In genomic region chr14:61498811-61499210, GRCh38 we compare ENCODE assay signal across 8 cellular contexts.
A peak's percentile ranks its signal among the peaks of the same experiment; 100 is the strongest.
DNase-seq lines count a peak whose midpoint lies in the region; ATAC-seq and TF ChIP-seq lines count a peak whose summit lies in the region.

No MANE protein-coding gene starts in this region.

- no peaks in the 10 kb centered on the region for H3K27me3 ChIP-seq in breast epithelium
- no peaks in the 10 kb centered on the region for H3K27me3 ChIP-seq in aorta (ENCODE audit: control insufficient read depth in 1 of 2, insufficient read depth in 2 of 2, low read length in 1 of 2)
- no peaks in the 10 kb centered on the region for H3K27me3 ChIP-seq in adrenal gland

- BruUV-seq in MCF 10A (replicated peaks; lab: Mats Ljungman, UMichigan) = no TSS peak

- peaks cover 29% of the 10 kb centered on the region for H3K4me1 Mint-ChIP-seq in MCF 10A (ENCODE audit: insufficient read depth, unreplicated experiment)
- H3K4me1 Mint-ChIP-seq in activated naive CD8-positive, alpha-beta T cell treated with anti-CD3 and anti-CD28 coated beads, Interleukin-2, amount 50 U/mL, for 24 hours = peaks cover 79% of the 10 kb centered on the region

- TF ChIP-seq CTCF in MCF 10A (IDR thresholded peaks at IDR 0.05; ENCODE audit: unreplicated experiment) (no peak), breast epithelium (IDR thresholded peaks at IDR 0.05) (no peak), adrenal gland (IDR thresholded peaks at IDR 0.05) (no peak)

- H3K4me1 ChIP-seq in breast epithelium = no peaks in the 10 kb centered on the region
- H3K4me1 ChIP-seq in aorta (ENCODE audit: control insufficient read depth in 1 of 2, insufficient read depth in 2 of 2, low read length in 2 of 2) = peaks cover 0 to 8% of the 10 kb centered on the region in 2 donors
- H3K4me1 ChIP-seq in adrenal gland (replicated peaks in 1 of 2) = peaks cover 4 to 7% of the 10 kb centered on the region in 2 donors

- peak; percentile 85 for DNase-seq in MCF 10A (ENCODE audit: unreplicated experiment)
- no peak for DNase-seq in breast epithelium (ENCODE audit: low spot score in 2 of 2)
- no peak for DNase-seq in activated naive CD8-positive, alpha-beta T cell treated with anti-CD3 and anti-CD28 coated beads, Interleukin-2, amount 50 U/mL, for 24 hours
- no peak for DNase-seq in left colon
- no peak for DNase-seq in aorta
- DNase-seq in adrenal gland = no peak
- DNase-seq in mucosa of gallbladder (ENCODE audit: low spot score) = no peak

- POLR2A ChIA-PET in MCF 10A (lab: Yijun Ruan, JAX) = interaction anchor here (0.6 to 8.0 kb wide), 21 partner anchors 9 to 252 kb away, joined by 3 to 88 read pairs (median 4); partner anchors contain the start of gene HIF1A

- H3K27me3 Mint-ChIP-seq in MCF 10A (ENCODE audit: insufficient read depth, unreplicated experiment) = no peaks in the 10 kb centered on the region
- H3K27me3 Mint-ChIP-seq in activated naive CD8-positive, alpha-beta T cell treated with anti-CD3 and anti-CD28 coated beads, Interleukin-2, amount 50 U/mL, for 24 hours = no peaks in the 10 kb centered on the region

- peak overlapping the region; percentile 76 for H3K27ac Mint-ChIP-seq in MCF 10A (ENCODE audit: low read depth, unreplicated experiment)
- peak overlapping the region; percentile 100 for H3K27ac Mint-ChIP-seq in activated naive CD8-positive, alpha-beta T cell treated with anti-CD3 and anti-CD28 coated beads, Interleukin-2, amount 50 U/mL, for 24 hours

- H3K4me3 ChIP-seq in breast epithelium (no peak overlapping the region), aorta (ENCODE audit: low read length in 2 of 2) (no peak overlapping the region), adrenal gland (no peak overlapping the region)

- H3K36me3 ChIP-seq in breast epithelium (no peaks in the 10 kb centered on the region), aorta (ENCODE audit: control insufficient read depth in 1 of 2, insufficient read depth in 2 of 2, low read length in 1 of 2) (no peaks in the 10 kb centered on the region), adrenal gland (replicated peaks in 1 of 2) (no peaks in the 10 kb centered on the region)

- TF ChIP-seq POLR2A in breast epithelium (IDR thresholded peaks at IDR 0.05) (no peak), adrenal gland (IDR thresholded peaks at IDR 0.05) (no peak)

- 10 to 11% methylated on average over 6 of the region's 6 CpGs for WGBS in aorta, 2 donors
- 59 to 65% (median 65%) methylated on average over 6 of the region's 6 CpGs for WGBS in adrenal gland, 4 donors

- H3K9me3 ChIP-seq in breast epithelium (no peaks in the 10 kb centered on the region), aorta (ENCODE audit: control insufficient read depth, low read length) (no peaks in the 10 kb centered on the region), adrenal gland (replicated peaks in 1 of 3) (no peaks in the 10 kb centered on the region)

- no peaks in the 10 kb centered on the region for H3K36me3 Mint-ChIP-seq in MCF 10A (ENCODE audit: insufficient read depth, unreplicated experiment)
- H3K36me3 Mint-ChIP-seq in activated naive CD8-positive, alpha-beta T cell treated with anti-CD3 and anti-CD28 coated beads, Interleukin-2, amount 50 U/mL, for 24 hours (ENCODE audit: low read depth) = peaks cover 65% of the 10 kb centered on the region

- H3K9me3 Mint-ChIP-seq in MCF 10A (ENCODE audit: unreplicated experiment) = no peaks in the 10 kb centered on the region
- no peaks in the 10 kb centered on the region for H3K9me3 Mint-ChIP-seq in activated naive CD8-positive, alpha-beta T cell treated with anti-CD3 and anti-CD28 coated beads, Interleukin-2, amount 50 U/mL, for 24 hours

- CTCF ChIA-PET in MCF 10A (lab: Yijun Ruan, JAX) = interaction anchor here (1.0 to 2.7 kb wide), 7 partner anchors 14 to 231 kb away, joined by 3 to 10 read pairs (median 5); no protein-coding TSS in a partner anchor

- intact Hi-C loops in MCF 10A (cut with micrococcal nuclease) = no loop called here
- intact Hi-C loops in breast epithelium (cut with DNase I; ENCODE audit: low total_unique reads) = no loop called here
- intact Hi-C loops in left colon (cut with DNase I, micrococcal nuclease) = no loop called here
- intact Hi-C loops in aorta (cut with DNase I) = no loop called here
- intact Hi-C loops in adrenal gland (cut with DNase I) = no loop called here

- no peak overlapping the region for H3K4me3 Mint-ChIP-seq in MCF 10A (ENCODE audit: unreplicated experiment)
- no peak overlapping the region for H3K4me3 Mint-ChIP-seq in activated naive CD8-positive, alpha-beta T cell treated with anti-CD3 and anti-CD28 coated beads, Interleukin-2, amount 50 U/mL, for 24 hours

- no peak for ATAC-seq in activated naive CD8-positive, alpha-beta T cell treated with anti-CD3 and anti-CD28 coated beads, Interleukin-2, amount 50 U/mL, for 24 hours
- ATAC-seq in left colon = peak; percentile 45
- peak; percentile 61 for ATAC-seq in aorta (ENCODE audit: low FRiP score)
- ATAC-seq in GM19324 (IDR thresholded peaks at IDR 0.05; ENCODE audit: low FRiP score, unreplicated experiment) = no peak

- H3K27ac ChIP-seq in breast epithelium (peak overlapping the region in 1 of 2 donors; percentile 14), aorta (ENCODE audit: low read depth in 1 of 2, low read length in 2 of 2) (no peak overlapping the region), adrenal gland (peak overlapping the region in 1 of 5 donors; percentile 20)

Comparison
In these comparisons a context has a peak if more than half of its experiments do, and no peak if none do; other contexts are left out.
1. ATAC-seq: peak in left colon (single experiment) and aorta (single experiment); none in activated naive CD8-positive, alpha-beta T cell treated with anti-CD3 and anti-CD28 coated beads, Interleukin-2, amount 50 U/mL, for 24 hours (single experiment) and GM19324 (single experiment).